ENCODE assay signal across 8 cellular contexts in the genomic region with DNA sequence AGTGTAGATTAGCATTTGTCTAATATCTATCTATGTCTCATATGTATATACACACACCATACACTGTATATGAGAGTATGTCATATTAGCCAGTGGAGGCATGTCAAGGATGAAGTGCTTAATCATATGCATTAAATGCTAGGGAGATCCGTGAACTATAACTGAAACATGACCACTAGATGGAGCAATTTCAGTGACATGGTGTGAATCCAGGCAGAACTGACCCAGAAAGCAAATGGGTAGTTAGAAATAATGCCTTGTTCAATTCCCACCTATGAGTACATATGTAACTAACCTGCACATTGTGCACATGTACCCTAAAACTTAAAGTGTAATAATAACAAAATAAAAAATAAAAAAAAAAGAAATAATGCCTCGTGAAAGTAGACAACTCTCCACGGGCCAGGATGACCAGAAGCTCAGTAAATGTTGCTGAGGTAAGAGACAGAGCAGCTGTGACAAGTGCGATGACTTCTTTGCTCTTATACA.
DNase-seq lines count a peak whose midpoint lies in the region; ATAC-seq, FAIRE-seq and TF ChIP-seq lines count a peak whose summit lies in the region.
"Not testable (repeated sequence)": the region's sequence is repeated elsewhere in the genome, so short reads cannot be mapped to it uniquely, and the experiment has no call there.

No MANE protein-coding gene starts in this region.

- not testable (repeated sequence) for H3K36me3 Mint-ChIP-seq in GM23338 (ENCODE audit: low read depth); naive thymus-derived CD8-positive, alpha-beta T cell

- H3K4me2 ChIP-seq in GM23338, result not testable (repeated sequence)

- FAIRE-seq in frontal cortex (lab: Jason Lieb, UNC), result peak; percentile 80

- TF ChIP-seq CTCF in A673 (conservative IDR thresholded peaks at IDR 0.05; ENCODE audit: low read depth, low read length), result peak; percentile 63
- TF ChIP-seq CTCF in GM12872 (IDR thresholded peaks at IDR 0.05; ENCODE audit: insufficient read depth, low read depth, low read length), result peak; percentile 47; the same call in 2 of the 3 replicates
- TF ChIP-seq CTCF in GM23338 (conservative IDR thresholded peaks at IDR 0.05; ENCODE audit: low read depth in 2 of 2), result peak; percentile 60 to 61
- peak; percentile 55; the same call in 1 of the 2 replicates for TF ChIP-seq CTCF in Panc1 (IDR thresholded peaks at IDR 0.05)
- TF ChIP-seq CTCF in astrocyte of the cerebellum (IDR thresholded peaks at IDR 0.05; ENCODE audit: low read depth, low read length, missing control alignments), result peak; percentile 47

- CTCF ChIA-PET in A673 (lab: Charles Lee) (interaction anchor here (1.0 kb wide), 1 partner anchor 276 kb away, joined by 3 read pairs; no protein-coding TSS in a partner anchor), Panc1 (lab: Charles Lee) (interaction anchor here (0.6 kb wide), 2 partner anchors 23 to 155 kb away, joined by 3 to 4 read pairs; no protein-coding TSS in a partner anchor)

- H4K20me1 ChIP-seq in GM23338 (replicated peaks; ENCODE audit: insufficient read depth), result not testable (repeated sequence)

- not testable (repeated sequence) for H3K9me2 ChIP-seq in GM23338 (ENCODE audit: insufficient read depth)

- H3K9me3 ChIP-seq in A673 (ENCODE audit: low read depth, low read length, poor library complexity, severe bottlenecking); Panc1 (ENCODE audit: control insufficient read depth, insufficient read depth, low read depth, low read length): not testable (repeated sequence)

- not testable (repeated sequence) for H3K36me3 ChIP-seq in A673 (ENCODE audit: insufficient read depth, low read length, poor library complexity, severe bottlenecking); GM23338 (ENCODE audit: insufficient read depth); Panc1 (ENCODE audit: control insufficient read depth, insufficient read depth, low read length)

- in situ Hi-C loops in KBM-7 (cut with MboI; ENCODE audit: low pct_unique_long_range_greater_than_20kb, low sequenced_read_pairs); Panc1 (cut with HindIII; ENCODE audit: low pct_unique_long_range_greater_than_20kb, low sequenced_read_pairs); astrocyte of the cerebellum (cut with HindIII; ENCODE audit: low sequenced_read_pairs): not testable (repeated sequence)

- H3F3A ChIP-seq in GM23338 (replicated peaks; ENCODE audit: low read depth), result not testable (repeated sequence)

- H3K27me3 Mint-ChIP-seq in GM23338 (ENCODE audit: insufficient read depth, low read depth, poor library complexity); naive thymus-derived CD8-positive, alpha-beta T cell: not testable (repeated sequence)

- H2AFZ ChIP-seq in GM23338, result not testable (repeated sequence)

- not testable (repeated sequence) for H3K4me1 ChIP-seq in A673 (ENCODE audit: insufficient read depth, low read length, poor library complexity, severe bottlenecking); GM23338 (ENCODE audit: insufficient read depth); Panc1 (ENCODE audit: control insufficient read depth, insufficient read depth, low read length)

- not testable (repeated sequence) for H3K27ac Mint-ChIP-seq in GM23338; naive thymus-derived CD8-positive, alpha-beta T cell

- not testable (repeated sequence) for H3K4me3 ChIP-seq in A673 (ENCODE audit: low read depth, low read length, poor library complexity, severe bottlenecking); GM23338; Panc1 (ENCODE audit: low read depth in 2 of 2, low read length in 2 of 2); astrocyte of the cerebellum (ENCODE audit: low read depth, low read length)

- BruUV-seq in A673 (replicated peaks; lab: Mats Ljungman, UMichigan); Panc1 (replicated peaks; lab: Mats Ljungman, UMichigan): not testable (repeated sequence)

- DNase-seq in A673 (ENCODE audit: low spot score) (peak; percentile 25), GM23338 (ENCODE audit: low spot score) (peak; percentile 27), KBM-7 (peak; percentile 61)
- DNase-seq in Panc1 (ENCODE audit: low read depth, low spot score); astrocyte of the cerebellum (ENCODE audit: low read depth); frontal cortex (ENCODE audit: low spot score in 2 of 2): not testable (repeated sequence)
- peak in 3 of 10 donors; percentile 34 to 36 (median 36) for DNase-seq in naive thymus-derived CD8-positive, alpha-beta T cell

- not testable (repeated sequence) for H3K27me3 ChIP-seq in A673 (replicated peaks; ENCODE audit: insufficient read depth, low read depth, low read length, poor library complexity); GM23338 (ENCODE audit: insufficient read depth); Panc1 (ENCODE audit: control insufficient read depth, insufficient read depth, low read length)

- H3K27ac ChIP-seq in A673 (ENCODE audit: low read depth, low read length, poor library complexity, severe bottlenecking); GM23338 (ENCODE audit: low read depth); Panc1 (ENCODE audit: low read length): not testable (repeated sequence)

- H3K9me3 Mint-ChIP-seq in GM23338; naive thymus-derived CD8-positive, alpha-beta T cell: not testable (repeated sequence)

- H3K79me2 ChIP-seq in GM23338 (replicated peaks; ENCODE audit: insufficient read depth), result not testable (repeated sequence)

- ATAC-seq in GM23338 (peak; percentile 85), Panc1 (peak; percentile 80)
- ATAC-seq in naive thymus-derived CD8-positive, alpha-beta T cell, result peak; percentile 63 to 76

- H3K4me3 Mint-ChIP-seq in GM23338; naive thymus-derived CD8-positive, alpha-beta T cell: not testable (repeated sequence)

- POLR2A ChIA-PET in A673 (lab: Charles Lee; ENCODE audit: low non-redundant PET); Panc1 (lab: Charles Lee); naive thymus-derived CD8-positive, alpha-beta T cell (lab: Charles Lee): not testable (repeated sequence)

- H3K4me1 Mint-ChIP-seq in GM23338, result not testable (repeated sequence)
- H3K4me1 Mint-ChIP-seq in naive thymus-derived CD8-positive, alpha-beta T cell, result peaks cover 3 to 18% (median 12%) of the 10 kb centered on the region in 4 donors

- intact Hi-C loops in A673 (cut with micrococcal nuclease; ENCODE audit: unreplicated experiment), result loop anchor here (2.0 kb wide), 1 partner anchor 276 kb away; no protein-coding TSS in a partner anchor
- intact Hi-C loops in Panc1 (cut with micrococcal nuclease; ENCODE audit: unreplicated experiment), result loop anchor here (5.0 kb wide), 1 partner anchor 276 kb away; no protein-coding TSS in a partner anchor
